In genomic region chr12:53047221-53048032, GRCh38 we compare ENCODE assay signal across 7 cellular contexts. TPM values are rescaled to one million over a fixed set of nuclear protein-coding genes. Genes with fewer than 3 reads are reported as not detected.
DNase-seq lines count a peak whose midpoint lies in the region; ATAC-seq, FAIRE-seq and TF ChIP-seq lines count a peak whose summit lies in the region.

No MANE protein-coding gene starts in this region.

- peaks cover 32% of the 10 kb centered on the region for H3K27me3 Mint-ChIP-seq in endothelial cell (ENCODE audit: unreplicated experiment)

- peak; percentile 75 for ATAC-seq in HG02885 (IDR thresholded peaks at IDR 0.05; ENCODE audit: poor library complexity, unreplicated experiment)

- peak overlapping the region; percentile 82 for H3K4me3 Mint-ChIP-seq in endothelial cell (ENCODE audit: unreplicated experiment)

- no peak for FAIRE-seq in GM18507 (lab: Jason Lieb, UNC)

- DNase-seq in GM18507 (ENCODE audit: extremely low spot score, insufficient read length, low read depth) (peak; percentile 68), NCI-H345 (lab: John Stamatoyannopoulos, UW) (peak; percentile 81), endothelial cell (ENCODE audit: low spot score) (peak; percentile 84), midbrain (lab: John Stamatoyannopoulos, UW) (peak; percentile 77)
- peak in 2 of 3 experiments; percentile 44 to 49 for DNase-seq in activated CD8-positive, alpha-beta memory T cell treated with anti-CD3 and anti-CD28 coated beads for 48 hours (ENCODE audit: low read depth in 2 of 3, low spot score in 2 of 3)
- peak; percentile 45 to 52 for DNase-seq in stimulated activated CD8-positive, alpha-beta memory T cell treated with anti-CD3 and anti-CD28 coated beads, Interleukin-2, amount 100 ng/mL, for 48 hours (ENCODE audit: low read depth in 2 of 2)

- H3K9me3 Mint-ChIP-seq in endothelial cell (ENCODE audit: unreplicated experiment): no peaks in the 10 kb centered on the region

- peaks cover 8% of the 10 kb centered on the region for H3K36me3 Mint-ChIP-seq in endothelial cell (ENCODE audit: low read depth, unreplicated experiment)

- peaks cover 64% of the 10 kb centered on the region for H3K4me1 Mint-ChIP-seq in endothelial cell (ENCODE audit: unreplicated experiment)

- TF ChIP-seq CTCF in endothelial cell (IDR thresholded peaks at IDR 0.05; ENCODE audit: unreplicated experiment): peak; percentile 28

- H3K27ac Mint-ChIP-seq in endothelial cell (ENCODE audit: unreplicated experiment): peak overlapping the region; percentile 79

RNA-seq across cellular contexts. Expression of gene TNS2, which starts 2.4 kb away (rescaled TPM):
- total RNA-seq in endothelial cell (ENCODE audit: unreplicated experiment): 112 TPM

RNA-seq across cellular contexts. Expression of gene SPRYD3, which starts 31.8 kb away (rescaled TPM):
- total RNA-seq in endothelial cell (ENCODE audit: unreplicated experiment): 10.5 TPM

RNA-seq across cellular contexts. Expression of gene EIF4B, which starts 41.2 kb away (rescaled TPM):
- total RNA-seq in endothelial cell (ENCODE audit: unreplicated experiment): 629 TPM

RNA-seq across cellular contexts. Expression of gene IGFBP6, which starts 50.0 kb away (rescaled TPM):
- total RNA-seq in endothelial cell (ENCODE audit: unreplicated experiment): 21.1 TPM

RNA-seq across cellular contexts. Expression of gene SOAT2, which starts 55.9 kb away (rescaled TPM):
- not detected for total RNA-seq in endothelial cell (ENCODE audit: unreplicated experiment)

Comparison
In these comparisons a context has a peak if more than half of its experiments do, and no peak if none do; other contexts are left out.
1. Peak in every context shown above with its lines: DNase-seq and ATAC-seq.